Comparison of ENCODE assay signal across 17 cellular contexts in genomic region chr9:124015661-124016131, GRCh38. TPM values are rescaled to one million over a fixed set of nuclear protein-coding genes. Genes with fewer than 3 reads are reported as not detected.
DNase-seq lines count a peak whose midpoint lies in the region; ATAC-seq and TF ChIP-seq lines count a peak whose summit lies in the region.
"Had no signal": no experiment of that assay in that cellular context is flagged by ENCODE, and none has a peak within 500 bp of the region (broad histone marks: within the 10 kb centered on the region; RNA-seq: fewer than 3 reads in every experiment).

No MANE protein-coding gene starts in this region.

- CTCF ChIA-PET in CD8-positive, alpha-beta memory T cell (lab: Charles Lee): no interaction called here

- H3K27ac Mint-ChIP-seq in CD8-positive, alpha-beta memory T cell: peak overlapping the region in 2 of 8 donors; percentile 22 to 67
- H3K27ac Mint-ChIP-seq in nephron: no peak overlapping the region

- no peak overlapping the region for H3K27ac ChIP-seq in CD8-positive, alpha-beta memory T cell (ENCODE audit: low read depth, low read length)
- H3K27ac ChIP-seq in HUES48 (ENCODE audit: low read depth, low read length): no peak overlapping the region
- H3K27ac ChIP-seq in cingulate gyrus (ENCODE audit: low read depth, low read length): peak overlapping the region; percentile 47
- no peak overlapping the region for H3K27ac ChIP-seq in vagina
- H3K27ac ChIP-seq: right lobe of liver, WERI-Rb-1 had no signal

- H3K4me3 Mint-ChIP-seq in CD8-positive, alpha-beta memory T cell: peak overlapping the region in 6 of 7 donors; percentile 32 to 66 (median 56)
- H3K4me3 Mint-ChIP-seq in nephron: peak overlapping the region; percentile 8 to 71 (median 41)

- peaks cover 69% of the 10 kb centered on the region for H3K27me3 ChIP-seq in CD8-positive, alpha-beta memory T cell (ENCODE audit: insufficient read depth, low read length, poor library complexity, severe bottlenecking)
- peaks cover 98% of the 10 kb centered on the region for H3K27me3 ChIP-seq in HUES48 (ENCODE audit: control insufficient read depth, insufficient read depth, low read length)
- peaks cover 33% of the 10 kb centered on the region for H3K27me3 ChIP-seq in vagina

- no peak for DNase-seq in CD8-positive, alpha-beta memory T cell
- DNase-seq in MV-4-11 (lab: John Stamatoyannopoulos, UW) (no peak), vagina (ENCODE audit: extremely low spot score in 2 of 2) (no peak), inferior parietal cortex (ENCODE audit: extremely low spot score) (no peak)
- DNase-seq: activated CD8-positive, alpha-beta memory T cell treated with anti-CD3 and anti-CD28 coated beads, Interleukin-2, amount 50 U/mL, for 48 hours; activated naive CD8-positive, alpha-beta T cell treated with anti-CD3 and anti-CD28 coated beads, Interleukin-2, amount 10 ng/mL, durations not matched to agents 7 days and 5 days; C1 segment of cervical spinal cord; NCI-H2081 treated with DMSO at 0.1 percent for 48 hours; right lobe of liver; RPMI8226; SW 1271; WERI-Rb-1 had no signal

- peaks cover 19 to 56% (median 31%) of the 10 kb centered on the region in 3 donors for H3K4me1 Mint-ChIP-seq in CD8-positive, alpha-beta memory T cell
- H3K4me1 Mint-ChIP-seq in nephron: peaks cover 20% of the 10 kb centered on the region

- H3K27me3 Mint-ChIP-seq in CD8-positive, alpha-beta memory T cell: peaks cover 56 to 66% of the 10 kb centered on the region in 2 donors
- H3K27me3 Mint-ChIP-seq in nephron (ENCODE audit: low read depth): peaks cover 95% of the 10 kb centered on the region

- no peaks in the 10 kb centered on the region for H3K36me3 ChIP-seq in CD8-positive, alpha-beta memory T cell (ENCODE audit: insufficient read depth, low read length)
- H3K36me3 ChIP-seq in HUES48 (ENCODE audit: control insufficient read depth, insufficient read depth, low read length): no peaks in the 10 kb centered on the region
- no peaks in the 10 kb centered on the region for H3K36me3 ChIP-seq in vagina
- H3K36me3 ChIP-seq: right lobe of liver, WERI-Rb-1 had no signal

- peaks cover 0 to 3% (median 0%) of the 10 kb centered on the region in 5 donors for H3K9me3 Mint-ChIP-seq in CD8-positive, alpha-beta memory T cell
- H3K9me3 Mint-ChIP-seq in nephron: peaks cover 4% of the 10 kb centered on the region
- H3K9me3 Mint-ChIP-seq: activated naive CD8-positive, alpha-beta T cell treated with anti-CD3 and anti-CD28 coated beads, Interleukin-2, amount 10 ng/mL, durations not matched to agents 7 days and 5 days had no signal

- ATAC-seq in HG03196 (IDR thresholded peaks at IDR 0.05; ENCODE audit: unreplicated experiment): no peak
- ATAC-seq: right lobe of liver had no signal

- H3K36me3 Mint-ChIP-seq in CD8-positive, alpha-beta memory T cell: no peaks in the 10 kb centered on the region
- no peaks in the 10 kb centered on the region for H3K36me3 Mint-ChIP-seq in nephron (ENCODE audit: low read depth)

- POLR2A ChIA-PET in CD8-positive, alpha-beta memory T cell (lab: Charles Lee): no interaction called here

- H3K4me1 ChIP-seq in CD8-positive, alpha-beta memory T cell (ENCODE audit: insufficient read depth, low read length): peaks cover 19% of the 10 kb centered on the region
- peaks cover 35% of the 10 kb centered on the region for H3K4me1 ChIP-seq in HUES48 (ENCODE audit: control insufficient read depth, insufficient read depth, low read length)
- H3K4me1 ChIP-seq in vagina: peaks cover 53% of the 10 kb centered on the region

- H3K9ac ChIP-seq in HUES48 (ENCODE audit: low read depth, low read length): no peak overlapping the region

- no peak overlapping the region for H3K4me3 ChIP-seq in CD8-positive, alpha-beta memory T cell (ENCODE audit: low read length)
- H3K4me3 ChIP-seq in HUES48 (ENCODE audit: low read depth, low read length) (peak overlapping the region; percentile 7; the same call in 1 of the 2 replicates), vagina (no peak overlapping the region)
- H3K4me3 ChIP-seq: right lobe of liver had no signal

- no peaks in the 10 kb centered on the region for H3K9me3 ChIP-seq in CD8-positive, alpha-beta memory T cell (ENCODE audit: low read length)
- H3K9me3 ChIP-seq in HUES48 (ENCODE audit: control insufficient read depth, insufficient read depth, low read length) (no peaks in the 10 kb centered on the region), vagina (no peaks in the 10 kb centered on the region)
- H3K9me3 ChIP-seq: right lobe of liver had no signal

- TF ChIP-seq POLR2A in vagina (IDR thresholded peaks at IDR 0.05): no peak

- intact Hi-C loops in vagina (cut with DNase I): no loop called here

- TF ChIP-seq CTCF in nephron (IDR thresholded peaks at IDR 0.05; ENCODE audit: unreplicated experiment in 3 of 3) (no peak), vagina (IDR thresholded peaks at IDR 0.05) (no peak)

RNA-seq across cellular contexts. Expression of gene LHX2, which starts 4.1 kb away (rescaled TPM):
- not detected for total RNA-seq in CD8-positive, alpha-beta memory T cell
- polyA plus RNA-seq in CD8-positive, alpha-beta memory T cell: not detected
- not detected for total RNA-seq in vagina
- total RNA-seq: activated naive CD8-positive, alpha-beta T cell treated with anti-CD3 and anti-CD28 coated beads, Interleukin-2, amount 10 ng/mL, durations not matched to agents 7 days and 5 days; lung microvascular endothelial cell had no signal
